ENCODE assay signal across 22 cellular contexts in the genomic region with DNA sequence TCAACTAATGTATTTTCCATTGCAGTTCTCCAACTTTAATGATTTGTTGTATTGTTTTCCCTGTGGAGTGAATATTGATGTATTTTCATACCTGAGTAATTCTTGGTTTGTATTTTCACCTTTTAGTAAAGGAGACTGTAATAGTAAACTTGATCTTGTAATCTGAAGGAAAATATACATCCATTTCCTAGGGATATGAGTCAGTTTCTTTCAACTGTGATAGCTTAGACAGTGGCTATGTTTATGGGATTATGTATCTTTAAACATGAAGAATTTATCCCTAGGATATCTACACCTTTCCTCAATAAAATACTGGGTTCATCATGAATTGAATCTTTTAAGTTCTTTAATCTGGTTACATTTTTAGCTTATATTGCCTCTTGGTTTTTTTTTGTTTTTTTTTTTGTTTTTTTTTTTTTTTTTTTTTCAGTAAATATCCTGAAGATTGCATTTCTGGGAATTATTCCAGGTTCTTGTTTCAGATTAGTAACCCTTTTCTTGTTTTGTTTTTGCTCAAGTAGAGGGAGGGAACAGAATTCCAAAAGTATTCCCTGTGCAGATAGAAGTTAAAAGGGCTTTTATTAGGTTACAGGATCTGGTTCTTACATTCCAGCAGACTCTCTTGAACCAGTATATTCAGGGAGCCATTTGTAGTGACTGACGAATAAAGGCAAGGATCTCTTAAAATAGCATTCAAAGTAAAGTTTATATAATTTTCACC. TPM values are rescaled to one million over a fixed set of nuclear protein-coding genes. Genes with fewer than 3 reads are reported as not detected.
"Had no signal": no experiment of that assay in that cellular context is flagged by ENCODE, and none has a peak within 500 bp of the region (broad histone marks: within the 10 kb centered on the region; RNA-seq: fewer than 3 reads in every experiment).

No MANE protein-coding gene starts in this region.

- H3K4me1 ChIP-seq: neural progenitor cell had no signal

- H3K4me1 Mint-ChIP-seq: neural progenitor cell had no signal

- H2AFZ ChIP-seq: neural progenitor cell had no signal

- H3K4me3 ChIP-seq: body of pancreas, esophagus squamous epithelium, heart right ventricle, neural progenitor cell, tibial nerve had no signal

- ATAC-seq: activated T-cell treated with anti-CD3 and anti-CD28 coated beads, Interleukin-2, amount 50 U/mL, for 4 hours; body of pancreas; heart right ventricle; naive thymus-derived CD4-positive, alpha-beta T cell; SK-N-SH treated with all-trans-retinoic acid at 6 μM for 48 hours; stimulated activated naive CD8-positive, alpha-beta T cell treated with anti-CD3 and anti-CD28 coated beads, Interleukin-15, Interleukin-2, amounts not matched to agents 100 U/mL and 50 U/mL, for 24 hours; T-cell had no signal

- H3K27me3 ChIP-seq: body of pancreas, esophagus squamous epithelium, heart right ventricle, neural progenitor cell, tibial nerve had no signal

- H3K27ac ChIP-seq: body of pancreas, esophagus squamous epithelium, heart right ventricle, neural progenitor cell, tibial nerve had no signal

- H3K4me2 ChIP-seq: neural progenitor cell had no signal

- H3K27me3 Mint-ChIP-seq: activated CD4-positive, alpha-beta memory T cell treated with anti-CD3 and anti-CD28 coated beads, Interleukin-2, amount 10 ng/mL, durations not matched to agents 7 days and 5 days; activated naive CD4-positive, alpha-beta T cell treated with anti-CD3 and anti-CD28 coated beads, Interleukin-2, amount 50 U/mL, for 24 hours; memory B cell; naive thymus-derived CD4-positive, alpha-beta T cell; progenitor cell of endocrine pancreas; T-cell had no signal

- H3K4me3 Mint-ChIP-seq: activated CD4-positive, alpha-beta memory T cell treated with anti-CD3 and anti-CD28 coated beads, Interleukin-2, amount 10 ng/mL, durations not matched to agents 7 days and 5 days; activated naive CD4-positive, alpha-beta T cell treated with anti-CD3 and anti-CD28 coated beads, Interleukin-2, amount 50 U/mL, for 24 hours; activated T-cell treated with anti-CD3 and anti-CD28 coated beads, Interleukin-2, amount 50 U/mL, for 4 hours; immature natural killer cell; memory B cell; naive thymus-derived CD4-positive, alpha-beta T cell; neural progenitor cell; T-cell had no signal

- H3K9me3 ChIP-seq: body of pancreas, esophagus squamous epithelium, heart right ventricle, tibial nerve had no signal

- H3K9ac ChIP-seq: neural progenitor cell had no signal

- H3K27ac Mint-ChIP-seq: activated CD4-positive, alpha-beta memory T cell treated with anti-CD3 and anti-CD28 coated beads, Interleukin-2, amount 10 ng/mL, durations not matched to agents 7 days and 5 days; activated naive CD4-positive, alpha-beta T cell treated with anti-CD3 and anti-CD28 coated beads, Interleukin-2, amount 50 U/mL, for 24 hours; immature natural killer cell; memory B cell; naive thymus-derived CD4-positive, alpha-beta T cell; neural progenitor cell; progenitor cell of endocrine pancreas; T-cell had no signal

- DNase-seq: activated CD4-positive, alpha-beta memory T cell treated with anti-CD3 and anti-CD28 coated beads, Interleukin-2, amount 10 ng/mL, durations not matched to agents 7 days and 5 days; activated CD4-positive, alpha-beta T cell treated with anti-CD3 and anti-CD28 coated beads for 48 hours; activated CD4-positive, CD25-positive, alpha-beta regulatory T cell; activated effector memory CD4-positive, alpha-beta T cell treated with Interleukin-2 at 50 U/mL for 16 hours; activated T-cell treated with anti-CD3 and anti-CD28 coated beads, Interleukin-2, amount 50 U/mL, for 4 hours; body of pancreas; central memory CD4-positive, alpha-beta T cell; effector memory CD4-positive, alpha-beta T cell; esophagus squamous epithelium; heart right ventricle; immature natural killer cell; naive thymus-derived CD4-positive, alpha-beta T cell; stimulated activated CD8-positive, alpha-beta memory T cell treated with anti-CD3 and anti-CD28 coated beads, Interleukin-4, amount 100 ng/mL, for 48 hours; stimulated activated naive CD8-positive, alpha-beta T cell treated with anti-CD3 and anti-CD28 coated beads, Interleukin-15, Interleukin-2, amounts not matched to agents 100 U/mL and 50 U/mL, for 24 hours; T-cell; T-helper 9 cell had no signal

- H3K9me3 Mint-ChIP-seq: activated CD4-positive, alpha-beta memory T cell treated with anti-CD3 and anti-CD28 coated beads, Interleukin-2, amount 10 ng/mL, durations not matched to agents 7 days and 5 days; activated naive CD4-positive, alpha-beta T cell treated with anti-CD3 and anti-CD28 coated beads, Interleukin-2, amount 50 U/mL, for 24 hours; activated T-cell treated with anti-CD3 and anti-CD28 coated beads, Interleukin-2, amount 50 U/mL, for 4 hours; immature natural killer cell; memory B cell; naive thymus-derived CD4-positive, alpha-beta T cell; neural progenitor cell; T-cell had no signal

RNA-seq across cellular contexts. Expression of a gene that starts 27.7 kb away (rescaled TPM):
- total RNA-seq: progenitor cell of endocrine pancreas had no signal
- polyA plus RNA-seq: immature natural killer cell; naive thymus-derived CD4-positive, alpha-beta T cell had no signal
